ENCODE assay signal across 11 cellular contexts in the genomic region with DNA sequence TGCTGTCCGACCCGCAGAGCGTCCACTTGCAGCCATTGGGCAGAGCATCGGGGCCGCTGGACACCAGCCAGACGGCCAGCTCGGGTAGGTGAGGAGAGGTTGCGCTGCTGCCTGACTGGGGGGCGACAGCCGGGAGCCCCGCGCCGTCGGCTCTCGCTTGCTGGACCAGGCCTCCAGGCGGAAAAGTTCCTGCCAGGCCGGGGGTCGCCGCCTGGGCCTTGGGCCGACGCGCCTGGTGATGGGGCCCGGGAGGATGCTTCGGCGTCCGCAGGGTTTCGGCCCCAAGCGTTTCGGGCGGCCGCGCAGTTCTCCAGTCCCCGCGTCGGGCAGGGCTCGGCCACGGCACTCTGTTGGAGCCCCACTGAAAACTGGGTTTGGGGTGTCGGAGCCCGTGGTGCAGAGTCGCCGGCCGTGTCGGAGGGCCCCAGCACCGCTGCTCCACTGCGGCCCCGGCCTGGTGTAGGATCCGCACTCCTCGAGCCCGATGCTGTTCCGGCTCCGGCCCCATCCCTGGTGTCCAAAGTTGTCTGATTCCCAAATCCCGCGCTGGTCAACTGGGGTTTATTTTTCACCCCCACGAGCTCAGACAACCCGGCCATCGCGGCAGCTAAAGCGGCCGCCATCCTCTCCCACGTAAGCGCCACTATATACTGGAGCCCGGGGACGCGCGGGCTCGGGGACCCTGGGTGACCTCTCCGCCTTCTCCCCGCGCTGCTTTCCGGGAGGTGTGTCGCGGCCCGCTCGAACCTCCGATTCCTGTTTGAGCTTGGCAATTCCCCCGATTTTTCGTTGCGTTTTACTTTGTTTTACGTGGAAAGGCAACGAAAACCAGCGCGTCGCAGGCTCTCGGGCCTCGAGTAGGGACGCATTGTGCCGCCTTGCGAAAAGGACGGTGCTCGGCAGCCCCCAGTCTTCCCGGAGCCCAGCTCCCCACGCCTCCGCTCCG. TPM values are rescaled to one million over a fixed set of nuclear protein-coding genes. Genes with fewer than 3 reads are reported as not detected.
DNase-seq lines count a peak whose midpoint lies in the region; ATAC-seq, FAIRE-seq and TF ChIP-seq lines count a peak whose summit lies in the region.
"Had no signal": no experiment of that assay in that cellular context is flagged by ENCODE, and none has a peak within 500 bp of the region (broad histone marks: within the 10 kb centered on the region; RNA-seq: fewer than 3 reads in every experiment).

No MANE protein-coding gene starts in this region.

- peak overlapping the region; percentile 54 for H3K4me3 Mint-ChIP-seq in CD4-positive, alpha-beta T cell
- peak overlapping the region in 3 of 4 donors; percentile 41 to 94 (median 88) for H3K4me3 Mint-ChIP-seq in IgD-negative memory B cell
- peak overlapping the region; percentile 49 for H3K4me3 Mint-ChIP-seq in neural crest cell

- H3K36me3 Mint-ChIP-seq in CD4-positive, alpha-beta T cell (ENCODE audit: low read depth), result no peaks in the 10 kb centered on the region
- H3K36me3 Mint-ChIP-seq in IgD-negative memory B cell (no peaks in the 10 kb centered on the region), neural crest cell (ENCODE audit: low read depth) (no peaks in the 10 kb centered on the region)

- no peaks in the 10 kb centered on the region for H3K79me2 ChIP-seq in H1 (ENCODE audit: control insufficient read depth in 1 of 2, insufficient read depth in 2 of 2, low read length in 2 of 2)

- peaks cover 0 to 2% of the 10 kb centered on the region in 2 experiments for H4K20me1 ChIP-seq in H1 (replicated peaks in 1 of 2; ENCODE audit: control insufficient read depth in 1 of 2, insufficient read depth in 2 of 2, low read length in 2 of 2)

- no peak overlapping the region for H3K9ac ChIP-seq in H1 (replicated peaks in 1 of 4; ENCODE audit: extremely low read depth in 1 of 4, low read depth in 3 of 4, low read length in 3 of 4)

- POLR2A ChIA-PET in CD4-positive, alpha-beta T cell (lab: Charles Lee), result no interaction called here
- POLR2A ChIA-PET in H1 (lab: Charles Lee; ENCODE audit: partially characterized antibody), result interaction anchor here (1.1 to 2.0 kb wide), 2 partner anchors 10 to 122 kb away, joined by 3 to 8 read pairs; no protein-coding TSS in a partner anchor

- H4K5ac ChIP-seq in H1 (ENCODE audit: insufficient read length, low read depth, low read length), result no peak overlapping the region

- H3K27me3 ChIP-seq in CD4-positive, alpha-beta T cell (ENCODE audit: control insufficient read depth, insufficient read depth, low read length), result peaks cover 79% of the 10 kb centered on the region
- peaks cover 59 to 80% (median 75%) of the 10 kb centered on the region in 4 experiments for H3K27me3 ChIP-seq in H1 (replicated peaks in 1 of 4; ENCODE audit: control insufficient read depth in 3 of 4, extremely low read depth in 1 of 4, insufficient read depth in 3 of 4, low read length in 3 of 4)

- no peak overlapping the region for H3K14ac ChIP-seq in H1 (ENCODE audit: insufficient read length)

- H3K9me3 ChIP-seq in CD4-positive, alpha-beta T cell (ENCODE audit: control insufficient read depth, low read length), result no peaks in the 10 kb centered on the region
- no peaks in the 10 kb centered on the region for H3K9me3 ChIP-seq in H1 (ENCODE audit: insufficient read depth in 2 of 2, low read depth in 1 of 2, low read length in 1 of 2)

- H3K4ac ChIP-seq in H1 (replicated peaks; ENCODE audit: insufficient read length, low read depth, low read length), result no peak overlapping the region

- H2BK20ac ChIP-seq in H1 (ENCODE audit: low read length), result no peak overlapping the region

- no peak overlapping the region for H3K27ac Mint-ChIP-seq in CD4-positive, alpha-beta T cell
- H3K27ac Mint-ChIP-seq in IgD-negative memory B cell (peak overlapping the region in 1 of 3 donors; percentile 78), neural crest cell (ENCODE audit: unreplicated experiment) (no peak overlapping the region)

- no peak for FAIRE-seq in H1 (lab: Jason Lieb, UNC)

- DNase-seq in CD4-positive, alpha-beta T cell, result no peak
- DNase-seq in H1 (ENCODE audit: low read depth in 1 of 2, low spot score in 2 of 2) (peak in 1 of 2 experiments; percentile 68), neural crest cell (ENCODE audit: low read depth, low spot score) (peak; percentile 27), Ammon's horn (ENCODE audit: low spot score) (no peak), HPDE6-E6E7 (ENCODE audit: extremely low spot score) (no peak)
- DNase-seq: DMS53, NCI-H510A had no signal

- TF ChIP-seq CTCF in CD4-positive, alpha-beta T cell (IDR thresholded peaks at IDR 0.05), result no peak
- TF ChIP-seq CTCF in H1 (IDR thresholded peaks at IDR 0.05; ENCODE audit: control extremely low read depth in 1 of 3, insufficient read depth in 1 of 3, low read depth in 1 of 3, low read length in 3 of 3) (no peak), neural crest cell (conservative IDR thresholded peaks at IDR 0.05) (no peak)

- no peak overlapping the region for H4K91ac ChIP-seq in H1 (replicated peaks; ENCODE audit: insufficient read length, low read length)

- peak overlapping the region; percentile 65 to 88 for H3K4me2 ChIP-seq in H1 (ENCODE audit: insufficient read depth in 1 of 2, low read depth in 2 of 2, low read length in 2 of 2)

- H3K56ac ChIP-seq in H1 (replicated peaks; ENCODE audit: insufficient read length, low read depth, low read length), result no peak overlapping the region

- intact Hi-C loops in CD4-positive, alpha-beta T cell (cut with DNase I, micrococcal nuclease), result no loop called here

- peak overlapping the region; percentile 41; the same call in 1 of the 2 replicates for H2AFZ ChIP-seq in H1 (ENCODE audit: low read length)

- peaks cover 22% of the 10 kb centered on the region; the same call in 1 of the 2 replicates for H3K23me2 ChIP-seq in H1 (ENCODE audit: low read depth, low read length)

- H2AK5ac ChIP-seq in H1 (ENCODE audit: low read depth, low read length), result no peak overlapping the region

- peak overlapping the region; percentile 12 to 55 (median 38) for H3K4me3 ChIP-seq in H1 (ENCODE audit: extremely low read depth in 1 of 4, insufficient read depth in 2 of 4, low read depth in 3 of 4, low read length in 4 of 4)

- CTCF ChIA-PET in CD4-positive, alpha-beta T cell (lab: Charles Lee), result interaction anchor here (1.4 kb wide), 1 partner anchor 11 kb away, joined by 3 read pairs; no protein-coding TSS in a partner anchor
- CTCF ChIA-PET in H1 (lab: Charles Lee; ENCODE audit: partially characterized antibody), result interaction anchor here (0.8 to 16.5 kb wide), 7 partner anchors 9 to 228 kb away, joined by 3 to 127 read pairs (median 15); no protein-coding TSS in a partner anchor

- peak; percentile 32 for ATAC-seq in CD4-positive, alpha-beta T cell (ENCODE audit: poor library complexity)
- ATAC-seq in GM21717 (IDR thresholded peaks at IDR 0.05; ENCODE audit: unreplicated experiment) (no peak), HG02938 (IDR thresholded peaks at IDR 0.05; ENCODE audit: unreplicated experiment) (no peak)

- H2BK15ac ChIP-seq in H1 (ENCODE audit: low read length), result no peak overlapping the region; the same call in 1 of the 2 replicates

- H3K23ac ChIP-seq in H1 (ENCODE audit: insufficient read length), result no peak overlapping the region

- H4K8ac ChIP-seq in H1 (ENCODE audit: extremely low read depth, insufficient read depth, low read length), result no peak overlapping the region; the same call in 1 of the 2 replicates

- H2BK12ac ChIP-seq in H1 (ENCODE audit: low read depth, low read length), result peak overlapping the region; percentile 87; the same call in 1 of the 2 replicates

- no peak overlapping the region for H2BK120ac ChIP-seq in H1 (replicated peaks; ENCODE audit: low read depth, low read length)

- peak overlapping the region; percentile 24; the same call in 1 of the 2 replicates for H2BK5ac ChIP-seq in H1 (ENCODE audit: low read depth, low read length)

- no peaks in the 10 kb centered on the region for H3K79me1 ChIP-seq in H1 (ENCODE audit: low read depth, low read length)

- peak overlapping the region; percentile 83 for H3K18ac ChIP-seq in H1 (ENCODE audit: extremely low read depth, low read length)

- peaks cover 80% of the 10 kb centered on the region for H3K27me3 Mint-ChIP-seq in CD4-positive, alpha-beta T cell
- H3K27me3 Mint-ChIP-seq in IgD-negative memory B cell, result peaks cover 56% of the 10 kb centered on the region
- peaks cover 94% of the 10 kb centered on the region for H3K27me3 Mint-ChIP-seq in neural crest cell (ENCODE audit: low read depth)

- peaks cover 23% of the 10 kb centered on the region for H3K4me1 Mint-ChIP-seq in CD4-positive, alpha-beta T cell (ENCODE audit: low read depth)
- H3K4me1 Mint-ChIP-seq in IgD-negative memory B cell, result peaks cover 13 to 26% (median 16%) of the 10 kb centered on the region in 3 donors
- peaks cover 9% of the 10 kb centered on the region for H3K4me1 Mint-ChIP-seq in neural crest cell

- no peak for TF ChIP-seq POLR2A in H1 (IDR thresholded peaks at IDR 0.05; ENCODE audit: control extremely low read depth in 1 of 2, low read depth in 2 of 2, low read length in 2 of 2)

- WGBS in H1 (ENCODE audit: extremely low coverage in 1 of 2, insufficient coverage in 1 of 2, insufficient read length in 1 of 2, insufficient replicate concordance in 2 of 2, low coverage in 1 of 2, low lambda C conversion rate in 2 of 2, missing lambda C conversion rate in 1 of 2), 2 experiments, result 3% methylated on average over 83 of the region's 94 CpGs; no CpG with 5 or more reads in 1 of the 2 experiments

- no peaks in the 10 kb centered on the region for H3K9me3 Mint-ChIP-seq in CD4-positive, alpha-beta T cell
- H3K9me3 Mint-ChIP-seq in IgD-negative memory B cell (peaks cover 0 to 5% (median 2%) of the 10 kb centered on the region in 3 donors), neural crest cell (no peaks in the 10 kb centered on the region)

- peaks cover 0 to 13% (median 0%) of the 10 kb centered on the region in 4 experiments; a peak in 1 of 8 replicates for H3K36me3 ChIP-seq in H1 (ENCODE audit: control insufficient read depth in 2 of 4, insufficient read depth in 4 of 4, low read length in 3 of 4)

- H3K4me1 ChIP-seq in H1 (replicated peaks in 1 of 4; ENCODE audit: control insufficient read depth in 3 of 4, insufficient read depth in 4 of 4, low read length in 3 of 4), result peaks cover 6 to 35% (median 15%) of the 10 kb centered on the region in 4 experiments

- H3K27ac ChIP-seq in CD4-positive, alpha-beta T cell (ENCODE audit: low read depth, low read length), result no peak overlapping the region
- H3K27ac ChIP-seq in H1 (ENCODE audit: low read depth, low read length), result no peak overlapping the region

- no peak for TF ChIP-seq RAD21 in H1 (IDR thresholded peaks at IDR 0.05 in 1 of 2, conservative IDR thresholded peaks at IDR 0.05 in 1 of 2; ENCODE audit: low read depth in 2 of 2, low read length in 2 of 2)

- TF ChIP-seq EP300 in H1 (IDR thresholded peaks at IDR 0.05; ENCODE audit: borderline replicate concordance in 1 of 2, low read depth in 2 of 2, low read length in 2 of 2), result no peak

RNA-seq across cellular contexts. Expression of a gene that starts 0.9 kb away (rescaled TPM):
- total RNA-seq in CD4-positive, alpha-beta T cell, result not detected
- not detected for polyA plus RNA-seq in IgD-negative memory B cell
- 0.22 and 0.27 TPM in 2 replicates for total RNA-seq in H1 (2021; fragmentation: NEBNext Ultra II Directional; extraction: Animal tissue kit (Norgen Biotek cat#: 25700))
- polyA plus RNA-seq in H1 (2011; rRNA removed), result 0.08 and 0.24 TPM in 2 replicates
- polyA plus RNA-seq in H1 (2011; cell fraction: cytosol; rRNA removed), result 0.18 TPM
- polyA plus RNA-seq in H1 (2011; cell fraction: nucleus; rRNA removed), result 0.19 TPM
- 0.05 to 0.09 TPM in 2 of 4 replicates, not detected in the others for polyA plus RNA-seq in H1 (2012, experiment 1 of 2)
- polyA plus RNA-seq in H1 (2012, experiment 2 of 2), result 0.07 TPM
- polyA plus RNA-seq in H1 (2013, experiment 1 of 2), result 0.18 TPM
- polyA plus RNA-seq in H1 (2013, experiment 2 of 2), result 0.22 TPM
- 0.25 TPM in 1 of 2 replicates, not detected in the other for polyA minus RNA-seq in H1 (2011; rRNA and poly(A)+ RNA removed)
- not detected for polyA minus RNA-seq in H1 (2011; cell fraction: cytosol; rRNA and poly(A)+ RNA removed)
- polyA minus RNA-seq in H1 (2011; cell fraction: nucleus; rRNA and poly(A)+ RNA removed), result not detected
- total RNA-seq in neural crest cell, result 0.89 and 1.2 TPM in 2 replicates
- total RNA-seq: dermis microvascular lymphatic vessel endothelial cell had no signal
